Comparison of ENCODE assay signal across 2 cellular contexts in genomic region chr20:36157610-36158009, GRCh38.
TF ChIP-seq lines count a peak whose summit lies in the region.

No MANE protein-coding gene starts in this region.

TF ChIP-seq in HEK293, 187 proteins besides CTCF, POLR2A, EP300 and RAD21:
- TF ChIP-seq, protein P1, sequence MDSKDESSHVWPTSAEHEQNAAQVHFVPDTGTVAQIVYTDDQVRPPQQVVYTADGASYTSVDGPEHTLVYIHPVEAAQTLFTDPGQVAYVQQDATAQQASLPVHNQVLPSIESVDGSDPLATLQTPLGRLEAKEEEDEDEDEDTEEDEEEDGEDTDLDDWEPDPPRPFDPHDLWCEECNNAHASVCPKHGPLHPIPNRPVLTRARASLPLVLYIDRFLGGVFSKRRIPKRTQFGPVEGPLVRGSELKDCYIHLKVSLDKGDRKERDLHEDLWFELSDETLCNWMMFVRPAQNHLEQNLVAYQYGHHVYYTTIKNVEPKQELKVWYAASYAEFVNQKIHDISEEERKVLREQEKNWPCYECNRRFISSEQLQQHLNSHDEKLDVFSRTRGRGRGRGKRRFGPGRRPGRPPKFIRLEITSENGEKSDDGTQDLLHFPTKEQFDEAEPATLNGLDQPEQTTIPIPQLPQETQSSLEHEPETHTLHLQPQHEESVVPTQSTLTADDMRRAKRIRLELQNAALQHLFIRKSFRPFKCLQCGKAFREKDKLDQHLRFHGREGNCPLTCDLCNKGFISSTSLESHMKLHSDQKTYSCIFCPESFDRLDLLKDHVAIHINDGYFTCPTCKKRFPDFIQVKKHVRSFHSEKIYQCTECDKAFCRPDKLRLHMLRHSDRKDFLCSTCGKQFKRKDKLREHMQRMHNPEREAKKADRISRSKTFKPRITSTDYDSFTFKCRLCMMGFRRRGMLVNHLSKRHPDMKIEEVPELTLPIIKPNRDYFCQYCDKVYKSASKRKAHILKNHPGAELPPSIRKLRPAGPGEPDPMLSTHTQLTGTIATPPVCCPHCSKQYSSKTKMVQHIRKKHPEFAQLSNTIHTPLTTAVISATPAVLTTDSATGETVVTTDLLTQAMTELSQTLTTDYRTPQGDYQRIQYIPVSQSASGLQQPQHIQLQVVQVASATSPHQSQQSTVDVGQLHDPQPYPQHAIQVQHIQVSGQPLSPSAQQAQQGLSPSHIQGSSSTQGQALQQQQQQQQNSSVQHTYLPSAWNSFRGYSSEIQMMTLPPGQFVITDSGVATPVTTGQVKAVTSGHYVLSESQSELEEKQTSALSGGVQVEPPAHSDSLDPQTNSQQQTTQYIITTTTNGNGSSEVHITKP (tag by site-specific recombination; IDR thresholded peaks at IDR 0.05) = peak; percentile 60
- TF ChIP-seq ZNF664 (tag by site-specific recombination; IDR thresholded peaks at IDR 0.05) (peak; percentile 72; the same call in 1 of the 2 replicates), GLI4 (tag by site-specific recombination; IDR thresholded peaks at IDR 0.05) (no peak)

TF ChIP-seq in K562, 482 proteins besides CTCF, POLR2A, EP300 and RAD21:
- TF ChIP-seq, protein P2, sequence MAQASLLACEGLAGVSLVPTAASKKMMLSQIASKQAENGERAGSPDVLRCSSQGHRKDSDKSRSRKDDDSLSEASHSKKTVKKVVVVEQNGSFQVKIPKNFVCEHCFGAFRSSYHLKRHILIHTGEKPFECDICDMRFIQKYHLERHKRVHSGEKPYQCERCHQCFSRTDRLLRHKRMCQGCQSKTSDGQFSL (CRISPR knock-in tag; IDR thresholded peaks at IDR 0.05) = no peak
- TF ChIP-seq, protein P2 (tag; IDR thresholded peaks at IDR 0.05) = no peak
- TF ChIP-seq ZNF165 (CRISPR knock-in tag; IDR thresholded peaks at IDR 0.05; ENCODE audit: borderline replicate concordance) = no peak
- TF ChIP-seq, protein P1 (IDR thresholded peaks at IDR 0.05; ENCODE audit: partially characterized antibody) = peak; percentile 5
